In genomic region chr1:113192242-113192641, GRCh38 we compare ENCODE assay signal across 15 cellular contexts.
DNase-seq lines count a peak whose midpoint lies in the region; ATAC-seq, FAIRE-seq and TF ChIP-seq lines count a peak whose summit lies in the region.
"Had no signal": no experiment of that assay in that cellular context is flagged by ENCODE, and none has a peak within 500 bp of the region (broad histone marks: within the 10 kb centered on the region; RNA-seq: fewer than 3 reads in every experiment).

No MANE protein-coding gene starts in this region.

- no peak overlapping the region for H2BK12ac ChIP-seq in H1 (ENCODE audit: low read depth, low read length)

- no peak for TF ChIP-seq EP300 in H1 (IDR thresholded peaks at IDR 0.05; ENCODE audit: borderline replicate concordance in 1 of 2, low read depth in 2 of 2, low read length in 2 of 2)

- no peak overlapping the region for H3K56ac ChIP-seq in H1 (replicated peaks; ENCODE audit: insufficient read length, low read depth, low read length)

- DNase-seq in GDM1 (lab: John Stamatoyannopoulos, UW), result peak; percentile 49
- DNase-seq in KBM-7, result peak; percentile 74
- DNase-seq in H1 (ENCODE audit: low read depth in 1 of 2, low spot score in 2 of 2), result no peak
- no peak for DNase-seq in NCI-H446 (lab: John Stamatoyannopoulos, UW)
- DNase-seq in activated naive CD4-positive, alpha-beta T cell treated with anti-CD3 and anti-CD28 coated beads, Interleukin-2, amount 50 U/mL, for 16 hours, result no peak
- no peak for DNase-seq in foreskin fibroblast
- DNase-seq in SHP77 (lab: John Stamatoyannopoulos, UW), result no peak
- DNase-seq: activated naive CD4-positive, alpha-beta T cell treated with Interleukin-2 at 50 U/mL for 16 hours; effector memory CD4-positive, alpha-beta T cell; stimulated activated CD4-positive, alpha-beta T cell treated with anti-CD3 and anti-CD28 coated beads, Interleukin-15, amount 100 ng/mL, for 24 hours; uterus had no signal

- no peak overlapping the region for H2BK120ac ChIP-seq in H1 (replicated peaks; ENCODE audit: low read depth, low read length)

- H2AK5ac ChIP-seq in H1 (ENCODE audit: low read depth, low read length), result no peak overlapping the region

- H3K4me3 ChIP-seq in H1 (ENCODE audit: extremely low read depth in 1 of 4, insufficient read depth in 2 of 4, low read depth in 3 of 4, low read length in 4 of 4) (no peak overlapping the region), foreskin fibroblast (ENCODE audit: low read depth in 1 of 2, low read length in 2 of 2) (no peak overlapping the region)
- H3K4me3 ChIP-seq: prostate gland, uterus had no signal

- peaks cover 0 to 3% (median 2%) of the 10 kb centered on the region in 4 experiments; a peak in 4 of 7 replicates for H3K4me1 ChIP-seq in H1 (replicated peaks in 1 of 4; ENCODE audit: control insufficient read depth in 3 of 4, insufficient read depth in 4 of 4, low read length in 3 of 4)
- H3K4me1 ChIP-seq: prostate gland, uterus had no signal

- no peak overlapping the region for H4K5ac ChIP-seq in H1 (ENCODE audit: insufficient read length, low read depth, low read length)

- no peak overlapping the region for H3K4me2 ChIP-seq in H1 (ENCODE audit: insufficient read depth in 1 of 2, low read depth in 2 of 2, low read length in 2 of 2)

- CTCF ChIA-PET in H1 (lab: Charles Lee; ENCODE audit: partially characterized antibody), result no interaction called here

- no peaks in the 10 kb centered on the region for H3K23me2 ChIP-seq in H1 (ENCODE audit: low read depth, low read length)

- no peaks in the 10 kb centered on the region for H3K79me2 ChIP-seq in H1 (ENCODE audit: control insufficient read depth in 1 of 2, insufficient read depth in 2 of 2, low read length in 2 of 2)

- H3K9ac ChIP-seq in H1 (replicated peaks in 1 of 4; ENCODE audit: extremely low read depth in 1 of 4, low read depth in 3 of 4, low read length in 3 of 4), result no peak overlapping the region

- no peaks in the 10 kb centered on the region for H3K9me3 ChIP-seq in H1 (ENCODE audit: insufficient read depth in 2 of 2, low read depth in 1 of 2, low read length in 1 of 2)
- H3K9me3 ChIP-seq: prostate gland, uterus had no signal

- H3K36me3 ChIP-seq in H1 (ENCODE audit: control insufficient read depth in 2 of 4, insufficient read depth in 4 of 4, low read length in 3 of 4), result no peaks in the 10 kb centered on the region
- H3K36me3 ChIP-seq: prostate gland, uterus had no signal

- H2AFZ ChIP-seq in H1 (ENCODE audit: low read length), result peak overlapping the region; percentile 10; the same call in 1 of the 2 replicates

- H4K91ac ChIP-seq in H1 (replicated peaks; ENCODE audit: insufficient read length, low read length), result no peak overlapping the region

- no peak for TF ChIP-seq CTCF in H1 (IDR thresholded peaks at IDR 0.05; ENCODE audit: control extremely low read depth in 1 of 3, insufficient read depth in 1 of 3, low read depth in 1 of 3, low read length in 3 of 3)
- no peak for TF ChIP-seq CTCF in foreskin fibroblast (IDR thresholded peaks at IDR 0.05; ENCODE audit: low read depth, low read length)

- no peak overlapping the region for H2BK5ac ChIP-seq in H1 (ENCODE audit: low read depth, low read length)

- FAIRE-seq in H1 (lab: Jason Lieb, UNC), result no peak
- FAIRE-seq: D721Med, keratinocyte had no signal

- POLR2A ChIA-PET in H1 (lab: Charles Lee; ENCODE audit: partially characterized antibody), result no interaction called here

- no peak overlapping the region for H2BK15ac ChIP-seq in H1 (ENCODE audit: low read length)

- H4K20me1 ChIP-seq in H1 (replicated peaks in 1 of 2; ENCODE audit: control insufficient read depth in 1 of 2, insufficient read depth in 2 of 2, low read length in 2 of 2), result no peaks in the 10 kb centered on the region

- no peak overlapping the region for H3K4ac ChIP-seq in H1 (replicated peaks; ENCODE audit: insufficient read length, low read depth, low read length)

- 89% methylated on average over 2 of the region's 2 CpGs; no CpG with 5 or more reads in 1 of the 2 experiments for WGBS in H1 (ENCODE audit: extremely low coverage in 1 of 2, insufficient coverage in 1 of 2, insufficient read length in 1 of 2, insufficient replicate concordance in 2 of 2, low coverage in 1 of 2, low lambda C conversion rate in 2 of 2, missing lambda C conversion rate in 1 of 2), 2 experiments

- no peak overlapping the region for H3K27ac ChIP-seq in H1 (ENCODE audit: low read depth, low read length)
- H3K27ac ChIP-seq: prostate gland, uterus had no signal

- no peak overlapping the region for H3K18ac ChIP-seq in H1 (ENCODE audit: extremely low read depth, low read length)

- no peak overlapping the region for H3K23ac ChIP-seq in H1 (ENCODE audit: insufficient read length)

- no peak overlapping the region for H3K14ac ChIP-seq in H1 (ENCODE audit: insufficient read length)

- in situ Hi-C loops in KBM-7 (cut with MboI; ENCODE audit: low pct_unique_long_range_greater_than_20kb, low sequenced_read_pairs), result no loop called here

- H4K8ac ChIP-seq in H1 (ENCODE audit: extremely low read depth, insufficient read depth, low read length), result no peak overlapping the region

- no peak overlapping the region for H2BK20ac ChIP-seq in H1 (ENCODE audit: low read length)

- no peaks in the 10 kb centered on the region for H3K27me3 ChIP-seq in H1 (replicated peaks in 1 of 4; ENCODE audit: control insufficient read depth in 3 of 4, extremely low read depth in 1 of 4, insufficient read depth in 3 of 4, low read length in 3 of 4)
- H3K27me3 ChIP-seq: uterus had no signal

- TF ChIP-seq RAD21 in H1 (IDR thresholded peaks at IDR 0.05 in 1 of 2, conservative IDR thresholded peaks at IDR 0.05 in 1 of 2; ENCODE audit: low read depth in 2 of 2, low read length in 2 of 2), result no peak

- H3K79me1 ChIP-seq in H1 (ENCODE audit: low read depth, low read length), result no peaks in the 10 kb centered on the region

- no peak for TF ChIP-seq POLR2A in H1 (IDR thresholded peaks at IDR 0.05; ENCODE audit: control extremely low read depth in 1 of 2, low read depth in 2 of 2, low read length in 2 of 2)

- ATAC-seq in GM21447 (IDR thresholded peaks at IDR 0.05; ENCODE audit: unreplicated experiment), result peak; percentile 36

TF ChIP-seq in H1, 55 proteins besides CTCF, POLR2A, EP300 and RAD21:
- TF ChIP-seq RBBP5 (IDR thresholded peaks at IDR 0.05; ENCODE audit: borderline replicate concordance, low read depth, low read length) (no peak), RFX5 (IDR thresholded peaks at IDR 0.05; ENCODE audit: borderline replicate concordance, low read depth, low read length) (no peak), CBX8 (IDR thresholded peaks at IDR 0.05; ENCODE audit: borderline replicate concordance, low read depth, low read length) (no peak), POLR2AphosphoS5 (IDR thresholded peaks at IDR 0.05; ENCODE audit: low read depth, low read length) (no peak), NRF1 (IDR thresholded peaks at IDR 0.05; ENCODE audit: low read depth, low read length) (no peak), NANOG (IDR thresholded peaks at IDR 0.05; ENCODE audit: insufficient read depth, low read depth, low read length, poor library complexity, severe bottlenecking) (no peak), TCF12 (IDR thresholded peaks at IDR 0.05; ENCODE audit: low read depth, low read length) (no peak), BCL11A (IDR thresholded peaks at IDR 0.05; ENCODE audit: low read depth in 2 of 2, low read length in 2 of 2) (no peak), SP4 (IDR thresholded peaks at IDR 0.05; ENCODE audit: low read length) (no peak), CREB1 (IDR thresholded peaks at IDR 0.05) (no peak), BACH1 (IDR thresholded peaks at IDR 0.05; ENCODE audit: low read length) (no peak)

Comparison
In these comparisons a context has a peak if more than half of its experiments do, and no peak if none do; other contexts are left out.
1. DNase-seq: peak in GDM1 (single experiment) and KBM-7 (single experiment); none in H1 (0 of 2), NCI-H446 (0 of 2), activated naive CD4-positive, alpha-beta T cell treated with anti-CD3 and anti-CD28 coated beads, Interleukin-2, amount 50 U/mL, for 16 hours (single experiment), foreskin fibroblast (0 of 2) and SHP77 (0 of 2).